In genomic region chr18:36493349-36494281, GRCh38 we compare ENCODE assay signal across 14 cellular contexts.
A peak's percentile ranks its signal among the peaks of the same experiment; 100 is the strongest.
DNase-seq lines count a peak whose midpoint lies in the region; ATAC-seq and TF ChIP-seq lines count a peak whose summit lies in the region.
"Had no signal": no experiment of that assay in that cellular context is flagged by ENCODE, and none has a peak within 500 bp of the region (broad histone marks: within the 10 kb centered on the region; RNA-seq: fewer than 3 reads in every experiment).

No MANE protein-coding gene starts in this region.

- H3K9me3 Mint-ChIP-seq in natural killer cell = no peaks in the 10 kb centered on the region
- H3K9me3 Mint-ChIP-seq: activated CD4-positive, alpha-beta T cell treated with anti-CD3 and anti-CD28 coated beads, Interleukin-2, amount 10 ng/mL, durations not matched to agents 24 days and 14 days had no signal

- H3K27ac Mint-ChIP-seq in natural killer cell = no peak overlapping the region
- H3K27ac Mint-ChIP-seq: activated CD4-positive, alpha-beta T cell treated with anti-CD3 and anti-CD28 coated beads, Interleukin-2, amount 10 ng/mL, durations not matched to agents 24 days and 14 days; activated naive CD8-positive, alpha-beta T cell had no signal

- H3K4me1 ChIP-seq in heart left ventricle = peaks cover 0 to 74% (median 17%) of the 10 kb centered on the region in 12 donors
- no peaks in the 10 kb centered on the region for H3K4me1 ChIP-seq in parathyroid adenoma
- H3K4me1 ChIP-seq in OCI-LY7 (ENCODE audit: insufficient read depth, low read length, poor library complexity, severe bottlenecking) = peaks cover 9% of the 10 kb centered on the region

- WGBS in heart left ventricle, 4 donors = 18 to 27% (median 19%) methylated on average over 15 of the region's 15 CpGs

- no peaks in the 10 kb centered on the region for H4K20me1 ChIP-seq in OCI-LY7 (ENCODE audit: insufficient read depth, low read length)

- peaks cover 7 to 22% of the 10 kb centered on the region in 2 donors for H3K27me3 Mint-ChIP-seq in natural killer cell (ENCODE audit: low read depth in 2 of 2)

- POLR2A ChIA-PET in OCI-LY7 (lab: Charles Lee) = no interaction called here

- CTCF ChIA-PET in OCI-LY7 (lab: Charles Lee; ENCODE audit: unreplicated experiment) = no interaction called here

- H3K36me3 ChIP-seq in H7 (replicated peaks; ENCODE audit: control insufficient read depth, insufficient read depth, low read length) = no peaks in the 10 kb centered on the region
- H3K36me3 ChIP-seq in heart left ventricle = no peaks in the 10 kb centered on the region
- H3K36me3 ChIP-seq in parathyroid adenoma (ENCODE audit: control insufficient read depth, insufficient read depth, low read length) = no peaks in the 10 kb centered on the region
- H3K36me3 ChIP-seq in OCI-LY7 (ENCODE audit: insufficient read depth, low read length) = no peaks in the 10 kb centered on the region

- no peaks in the 10 kb centered on the region for H3K36me3 Mint-ChIP-seq in natural killer cell
- H3K36me3 Mint-ChIP-seq: activated naive CD8-positive, alpha-beta T cell had no signal

- no peaks in the 10 kb centered on the region for H3K79me2 ChIP-seq in parathyroid adenoma
- H3K79me2 ChIP-seq in OCI-LY7 (ENCODE audit: insufficient read depth, low read depth, low read length) = no peaks in the 10 kb centered on the region

- TF ChIP-seq CTCF in heart left ventricle (IDR thresholded peaks at IDR 0.05) (no peak), parathyroid adenoma (IDR thresholded peaks at IDR 0.05) (no peak), natural killer cell (IDR thresholded peaks at IDR 0.05) (no peak), OCI-LY7 (conservative IDR thresholded peaks at IDR 0.05; ENCODE audit: low read length) (no peak)

- H3K4me3 ChIP-seq in H7 (ENCODE audit: insufficient read depth, low read depth, low read length) (no peak overlapping the region), heart left ventricle (peak overlapping the region in 4 of 12 donors; percentile 10 to 18 (median 12)), parathyroid adenoma (ENCODE audit: low read depth, low read length) (no peak overlapping the region), OCI-LY7 (ENCODE audit: low read depth, low read length, poor library complexity, severe bottlenecking) (no peak overlapping the region)

- no peaks in the 10 kb centered on the region for H3K9me2 ChIP-seq in OCI-LY7 (ENCODE audit: insufficient read depth, low read length)

- DNase-seq in H7 (peak; percentile 38), NCI-H2171 (lab: John Stamatoyannopoulos, UW) (peak; percentile 55), heart left ventricle (peak in 3 of 5 donors; percentile 51 to 66 (median 56)), D341Med (ENCODE audit: low spot score) (no peak), natural killer cell (no peak), OCI-LY7 (ENCODE audit: low spot score) (no peak)
- no peak for DNase-seq in NK-92 treated with Interleukin-12 subunit alpha and Interleukin-12 subunit beta, amount 100 ng/mL, for 24 hours (lab: John Stamatoyannopoulos, UW)
- DNase-seq: activated CD4-positive, alpha-beta T cell treated with anti-CD3 and anti-CD28 coated beads, Interleukin-2, amount 10 ng/mL, durations not matched to agents 24 days and 14 days; effector CD8-positive, alpha-beta T cell; EL; NCI-H187; SHP77 treated with DMSO at 0.1 percent for 48 hours had no signal

- BruUV-seq in OCI-LY7 (replicated peaks; lab: Mats Ljungman, UMichigan) = no TSS peak

- H3K27ac ChIP-seq in heart left ventricle (peak overlapping the region in 10 of 12 donors; percentile 10 to 70 (median 46)), parathyroid adenoma (no peak overlapping the region), OCI-LY7 (ENCODE audit: low read depth, low read length, poor library complexity, severe bottlenecking) (no peak overlapping the region)

- no peak overlapping the region for H3K9ac ChIP-seq in parathyroid adenoma

- no peak overlapping the region for H3K4me3 Mint-ChIP-seq in natural killer cell
- H3K4me3 Mint-ChIP-seq: activated CD4-positive, alpha-beta T cell treated with anti-CD3 and anti-CD28 coated beads, Interleukin-2, amount 10 ng/mL, durations not matched to agents 24 days and 14 days; activated naive CD8-positive, alpha-beta T cell had no signal

- no peaks in the 10 kb centered on the region for H3K4me1 Mint-ChIP-seq in natural killer cell
- H3K4me1 Mint-ChIP-seq: activated CD4-positive, alpha-beta T cell treated with anti-CD3 and anti-CD28 coated beads, Interleukin-2, amount 10 ng/mL, durations not matched to agents 24 days and 14 days had no signal

- ATAC-seq in heart left ventricle = peak; percentile 62 to 85 (median 78)
- ATAC-seq in natural killer cell = no peak

- H3K9me3 ChIP-seq in heart left ventricle = no peaks in the 10 kb centered on the region
- no peaks in the 10 kb centered on the region for H3K9me3 ChIP-seq in parathyroid adenoma (ENCODE audit: control insufficient read depth, low read length)
- no peaks in the 10 kb centered on the region for H3K9me3 ChIP-seq in OCI-LY7 (ENCODE audit: low read length)

- H2AFZ ChIP-seq in parathyroid adenoma (peak overlapping the region; percentile 57), OCI-LY7 (ENCODE audit: low read length) (no peak overlapping the region)

- no peak overlapping the region for H3K4me2 ChIP-seq in parathyroid adenoma (ENCODE audit: low read length)
- no peak overlapping the region for H3K4me2 ChIP-seq in OCI-LY7 (ENCODE audit: low read length)

- intact Hi-C loops in heart left ventricle (cut with DNase I) = no loop called here
- intact Hi-C loops in natural killer cell (cut with micrococcal nuclease) = no loop called here
- intact Hi-C loops in OCI-LY7 (cut with micrococcal nuclease; ENCODE audit: unreplicated experiment) = no loop called here

- no peak for TF ChIP-seq POLR2A in heart left ventricle (IDR thresholded peaks at IDR 0.05)

- H3K27me3 ChIP-seq in H7 (ENCODE audit: control insufficient read depth, insufficient read depth, low read length) (no peaks in the 10 kb centered on the region), heart left ventricle (no peaks in the 10 kb centered on the region), parathyroid adenoma (ENCODE audit: control insufficient read depth, insufficient read depth, low read length) (no peaks in the 10 kb centered on the region)

Comparison
In these comparisons a context has a peak if more than half of its experiments do, and no peak if none do; other contexts are left out.
1. DNase-seq: peak in H7 (single experiment), NCI-H2171 (single experiment) and heart left ventricle (3 of 5); none in D341Med (single experiment), natural killer cell (single experiment), OCI-LY7 (single experiment) and NK-92 treated with Interleukin-12 subunit alpha and Interleukin-12 subunit beta, amount 100 ng/mL, for 24 hours (single experiment).
2. ATAC-seq: peak in heart left ventricle (4 of 4); none in natural killer cell (0 of 3).
3. H3K27ac ChIP-seq: peak in heart left ventricle (10 of 12); none in parathyroid adenoma (single experiment) and OCI-LY7 (single experiment).